ENCODE assay signal across 9 cellular contexts in genomic region chr6:12075067-12075563, GRCh38.
A peak's percentile ranks its signal among the peaks of the same experiment; 100 is the strongest.
DNase-seq lines count a peak whose midpoint lies in the region; ATAC-seq, FAIRE-seq and TF ChIP-seq lines count a peak whose summit lies in the region.
"Had no signal": no experiment of that assay in that cellular context is flagged by ENCODE, and none has a peak within 500 bp of the region (broad histone marks: within the 10 kb centered on the region; RNA-seq: fewer than 3 reads in every experiment).

No MANE protein-coding gene starts in this region.

- no peaks in the 10 kb centered on the region for H3K27me3 Mint-ChIP-seq in CD4-positive, CD25-positive, alpha-beta regulatory T cell
- no peaks in the 10 kb centered on the region; the same call in 1 of the 2 replicates for H3K27me3 Mint-ChIP-seq in HFFc6 (ENCODE audit: insufficient read depth)
- H3K27me3 Mint-ChIP-seq in astrocyte (ENCODE audit: low read depth, unreplicated experiment) = no peaks in the 10 kb centered on the region
- H3K27me3 Mint-ChIP-seq in memory B cell = no peaks in the 10 kb centered on the region
- H3K27me3 Mint-ChIP-seq in activated T-helper 2 cell treated with anti-CD3 and anti-CD28 coated beads, Interferon-gamma antibody, Interleukin-2, Interleukin-4, amounts not matched to agents 10 μg/mL and 5 μg/mL and 100 μg/mL, durations not matched to agents 14 hours and 24 hours and 36 hours (ENCODE audit: low read depth) = no peaks in the 10 kb centered on the region

- H3K4me1 Mint-ChIP-seq in CD4-positive, CD25-positive, alpha-beta regulatory T cell = peaks cover 32 to 71% (median 61%) of the 10 kb centered on the region in 4 donors
- H3K4me1 Mint-ChIP-seq in HFFc6 (ENCODE audit: low read depth) (peaks cover 22% of the 10 kb centered on the region), astrocyte (ENCODE audit: low read depth, unreplicated experiment) (peaks cover 10% of the 10 kb centered on the region), memory B cell (peaks cover 22% of the 10 kb centered on the region)
- H3K4me1 Mint-ChIP-seq in activated T-helper 2 cell treated with anti-CD3 and anti-CD28 coated beads, Interferon-gamma antibody, Interleukin-2, Interleukin-4, amounts not matched to agents 10 μg/mL and 5 μg/mL and 100 μg/mL, durations not matched to agents 14 hours and 24 hours and 36 hours (ENCODE audit: low read depth) = peaks cover 39% of the 10 kb centered on the region

- peaks cover 4% of the 10 kb centered on the region for H3K36me3 ChIP-seq in CD4-positive, CD25-positive, alpha-beta regulatory T cell (ENCODE audit: control insufficient read depth, insufficient read depth, low read length)
- no peaks in the 10 kb centered on the region for H3K36me3 ChIP-seq in astrocyte (ENCODE audit: insufficient read depth, low read length)

- no peaks in the 10 kb centered on the region for H3K9me3 Mint-ChIP-seq in CD4-positive, CD25-positive, alpha-beta regulatory T cell
- H3K9me3 Mint-ChIP-seq in HFFc6 = no peaks in the 10 kb centered on the region
- no peaks in the 10 kb centered on the region for H3K9me3 Mint-ChIP-seq in astrocyte (ENCODE audit: unreplicated experiment)
- no peaks in the 10 kb centered on the region for H3K9me3 Mint-ChIP-seq in memory B cell
- H3K9me3 Mint-ChIP-seq in activated T-helper 2 cell treated with anti-CD3 and anti-CD28 coated beads, Interferon-gamma antibody, Interleukin-2, Interleukin-4, amounts not matched to agents 10 μg/mL and 5 μg/mL and 100 μg/mL, durations not matched to agents 14 hours and 24 hours and 36 hours = no peaks in the 10 kb centered on the region

- peak; percentile 58 to 75 for ATAC-seq in CD4-positive, CD25-positive, alpha-beta regulatory T cell (ENCODE audit: low read depth in 2 of 2)
- ATAC-seq in memory B cell (ENCODE audit: low read depth) (no peak), HG03095 (IDR thresholded peaks at IDR 0.05; ENCODE audit: unreplicated experiment) (no peak)

- no peak overlapping the region for H3K27ac ChIP-seq in CD4-positive, CD25-positive, alpha-beta regulatory T cell (ENCODE audit: insufficient read depth, low read length, poor library complexity, severe bottlenecking)
- no peak overlapping the region for H3K27ac ChIP-seq in astrocyte (ENCODE audit: low read depth, low read length)

- H4K20me1 ChIP-seq in astrocyte (ENCODE audit: insufficient read depth, low read length) = peaks cover 58% of the 10 kb centered on the region

- H3K36me3 Mint-ChIP-seq in CD4-positive, CD25-positive, alpha-beta regulatory T cell = peaks cover 11% of the 10 kb centered on the region
- no peaks in the 10 kb centered on the region for H3K36me3 Mint-ChIP-seq in HFFc6 (ENCODE audit: low read depth)
- peaks cover 6% of the 10 kb centered on the region for H3K36me3 Mint-ChIP-seq in astrocyte (ENCODE audit: low read depth, unreplicated experiment)
- peaks cover 3% of the 10 kb centered on the region for H3K36me3 Mint-ChIP-seq in memory B cell
- peaks cover 28% of the 10 kb centered on the region for H3K36me3 Mint-ChIP-seq in activated T-helper 2 cell treated with anti-CD3 and anti-CD28 coated beads, Interferon-gamma antibody, Interleukin-2, Interleukin-4, amounts not matched to agents 10 μg/mL and 5 μg/mL and 100 μg/mL, durations not matched to agents 14 hours and 24 hours and 36 hours (ENCODE audit: low read depth)

- no peak overlapping the region for H3K4me2 ChIP-seq in astrocyte (ENCODE audit: low read length)

- peak; percentile 75 for TF ChIP-seq CTCF in HFFc6 (IDR thresholded peaks at IDR 0.05)
- TF ChIP-seq CTCF in astrocyte (IDR thresholded peaks at IDR 0.05; ENCODE audit: insufficient read depth, low read depth, low read length) = peak; percentile 15

- DNase-seq in CD4-positive, CD25-positive, alpha-beta regulatory T cell = peak in 2 of 3 donors; percentile 33 to 57
- no peak for DNase-seq in HFFc6
- no peak for DNase-seq in astrocyte (ENCODE audit: low read depth)
- DNase-seq in memory B cell (ENCODE audit: low spot score in 2 of 2) = peak in 1 of 2 donors; percentile 21
- DNase-seq in activated CD4-positive, CD25-positive, alpha-beta regulatory T cell (lab: John Stamatoyannopoulos, UW) = no peak
- DNase-seq in SHP77 treated with DMSO at 0.1 percent for 48 hours (lab: John Stamatoyannopoulos, UW) = no peak
- DNase-seq in activated T-helper 2 cell treated with anti-CD3 and anti-CD28 coated beads, Interferon-gamma antibody, Interleukin-2, Interleukin-4, amounts not matched to agents 10 μg/mL and 5 μg/mL and 100 μg/mL, durations not matched to agents 14 hours and 24 hours and 36 hours (ENCODE audit: low spot score) = no peak
- DNase-seq: activated CD8-positive, alpha-beta memory T cell treated with anti-CD3 and anti-CD28 coated beads for 24 hours had no signal

- no peaks in the 10 kb centered on the region for H3K27me3 ChIP-seq in CD4-positive, CD25-positive, alpha-beta regulatory T cell (ENCODE audit: control insufficient read depth, insufficient read depth, low read length)
- no peaks in the 10 kb centered on the region for H3K27me3 ChIP-seq in astrocyte (ENCODE audit: insufficient read depth, low read length)

- no peak for FAIRE-seq in astrocyte (lab: Jason Lieb, UNC)

- no peak overlapping the region for H3K9ac ChIP-seq in astrocyte (ENCODE audit: low read length)

- H3K9me3 ChIP-seq in CD4-positive, CD25-positive, alpha-beta regulatory T cell (ENCODE audit: control insufficient read depth in 2 of 2, low read length in 2 of 2) = no peaks in the 10 kb centered on the region
- H3K9me3 ChIP-seq in astrocyte (ENCODE audit: insufficient read depth, low read depth, low read length) = no peaks in the 10 kb centered on the region

- H3K79me2 ChIP-seq in astrocyte (ENCODE audit: insufficient read depth, low read length) = peaks cover 69% of the 10 kb centered on the region

- peak overlapping the region; percentile 9 for H3K4me3 ChIP-seq in CD4-positive, CD25-positive, alpha-beta regulatory T cell (ENCODE audit: low read depth, low read length)
- H3K4me3 ChIP-seq in astrocyte (ENCODE audit: insufficient read depth, low read depth, low read length) = no peak overlapping the region

- peak overlapping the region in 1 of 4 donors; percentile 18 for H3K4me3 Mint-ChIP-seq in CD4-positive, CD25-positive, alpha-beta regulatory T cell
- H3K4me3 Mint-ChIP-seq in HFFc6 (no peak overlapping the region), astrocyte (ENCODE audit: unreplicated experiment) (no peak overlapping the region), memory B cell (no peak overlapping the region)
- no peak overlapping the region for H3K4me3 Mint-ChIP-seq in activated T-helper 2 cell treated with anti-CD3 and anti-CD28 coated beads, Interferon-gamma antibody, Interleukin-2, Interleukin-4, amounts not matched to agents 10 μg/mL and 5 μg/mL and 100 μg/mL, durations not matched to agents 14 hours and 24 hours and 36 hours (ENCODE audit: low read depth)

- H3K4me1 ChIP-seq in CD4-positive, CD25-positive, alpha-beta regulatory T cell (ENCODE audit: control insufficient read depth, insufficient read depth, low read length, poor library complexity, severe bottlenecking) = peaks cover 17% of the 10 kb centered on the region
- H3K4me1 ChIP-seq in astrocyte (ENCODE audit: insufficient read depth, low read length) = no peaks in the 10 kb centered on the region

- H2AFZ ChIP-seq in astrocyte (ENCODE audit: low read depth, low read length) = no peak overlapping the region

- intact Hi-C loops in activated T-helper 2 cell treated with anti-CD3 and anti-CD28 coated beads, Interferon-gamma antibody, Interleukin-2, Interleukin-4, amounts not matched to agents 10 μg/mL and 5 μg/mL and 100 μg/mL, durations not matched to agents 14 hours and 24 hours and 36 hours (cut with micrococcal nuclease) = no loop called here

- peak overlapping the region in 2 of 3 donors; percentile 13 to 18 for H3K27ac Mint-ChIP-seq in CD4-positive, CD25-positive, alpha-beta regulatory T cell
- no peak overlapping the region for H3K27ac Mint-ChIP-seq in HFFc6
- no peak overlapping the region for H3K27ac Mint-ChIP-seq in astrocyte (ENCODE audit: unreplicated experiment)
- peak overlapping the region; percentile 36 for H3K27ac Mint-ChIP-seq in memory B cell
- H3K27ac Mint-ChIP-seq in activated T-helper 2 cell treated with anti-CD3 and anti-CD28 coated beads, Interferon-gamma antibody, Interleukin-2, Interleukin-4, amounts not matched to agents 10 μg/mL and 5 μg/mL and 100 μg/mL, durations not matched to agents 14 hours and 24 hours and 36 hours = no peak overlapping the region

Comparison
In these comparisons a context has a peak if more than half of its experiments do, and no peak if none do; other contexts are left out.
1. ATAC-seq: peak in CD4-positive, CD25-positive, alpha-beta regulatory T cell (2 of 2); none in memory B cell (single experiment) and HG03095 (single experiment).
2. DNase-seq: peak in CD4-positive, CD25-positive, alpha-beta regulatory T cell (2 of 3); none in HFFc6 (single experiment), astrocyte (single experiment), activated CD4-positive, CD25-positive, alpha-beta regulatory T cell (0 of 4), SHP77 treated with DMSO at 0.1 percent for 48 hours (single experiment) and activated T-helper 2 cell treated with anti-CD3 and anti-CD28 coated beads, Interferon-gamma antibody, Interleukin-2, Interleukin-4, amounts not matched to agents 10 μg/mL and 5 μg/mL and 100 μg/mL, durations not matched to agents 14 hours and 24 hours and 36 hours (single experiment).
3. H3K27ac Mint-ChIP-seq: peak in CD4-positive, CD25-positive, alpha-beta regulatory T cell (2 of 3) and memory B cell (single experiment); none in HFFc6 (single experiment), astrocyte (single experiment) and activated T-helper 2 cell treated with anti-CD3 and anti-CD28 coated beads, Interferon-gamma antibody, Interleukin-2, Interleukin-4, amounts not matched to agents 10 μg/mL and 5 μg/mL and 100 μg/mL, durations not matched to agents 14 hours and 24 hours and 36 hours (single experiment).